Comparison of ENCODE assay signal across 23 cellular contexts in the genomic region with DNA sequence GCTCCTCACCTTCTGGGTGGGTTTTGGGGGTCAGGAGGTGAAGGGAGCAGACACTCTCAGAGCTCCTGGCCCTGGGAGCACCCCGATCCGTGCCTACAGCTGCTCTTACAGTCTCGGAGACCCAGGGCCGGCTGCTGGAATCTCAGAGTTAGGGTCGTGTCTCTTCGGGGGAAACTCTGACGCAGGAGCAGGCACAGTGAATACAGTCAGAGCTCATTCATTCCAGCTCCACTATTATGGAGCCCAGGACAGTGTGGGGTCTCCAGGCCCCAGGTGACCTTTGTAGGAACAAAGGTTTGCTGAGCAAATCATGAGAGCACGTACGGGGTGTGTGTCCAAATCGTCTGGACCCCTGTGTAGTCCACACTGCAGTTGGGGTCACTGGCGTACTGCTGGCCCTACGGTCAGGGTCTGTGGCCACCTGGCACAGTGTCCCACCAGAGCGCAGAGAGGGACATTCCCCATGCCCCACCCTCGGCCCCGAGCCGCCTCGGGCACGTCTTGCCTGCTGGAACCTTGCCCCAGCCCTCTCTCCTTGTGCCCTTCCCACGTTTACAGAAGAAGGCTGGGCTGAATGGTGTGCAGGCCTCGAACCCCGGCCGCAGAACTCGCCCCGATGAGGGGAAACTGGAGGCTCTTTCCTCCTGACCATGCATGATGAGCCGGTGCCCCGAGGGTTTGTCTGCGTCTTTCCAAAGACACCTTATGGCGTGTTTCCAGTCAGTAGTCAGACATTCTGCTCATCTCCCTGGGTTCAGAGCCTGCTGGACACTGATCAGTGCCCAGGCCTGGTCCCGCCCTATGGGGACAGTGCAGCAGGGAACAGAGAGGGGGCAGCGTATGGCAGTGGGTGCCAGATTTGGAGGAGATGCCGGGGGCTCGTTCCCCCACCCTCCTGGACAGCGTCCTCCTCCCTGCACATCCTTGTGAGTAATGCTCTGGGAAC.
"Had no signal": no experiment of that assay in that cellular context is flagged by ENCODE, and none has a peak within 500 bp of the region (broad histone marks: within the 10 kb centered on the region; RNA-seq: fewer than 3 reads in every experiment).

No MANE protein-coding gene starts in this region.

- H3K4me1 Mint-ChIP-seq: immature natural killer cell; naive B cell; stimulated activated effector memory CD8-positive, alpha-beta T cell treated with anti-CD3 and anti-CD28 coated beads, Interleukin-12 subunit alpha, Interleukin-12 subunit beta, amount 100 ng/mL, for 72 hours had no signal

- H3K9me3 Mint-ChIP-seq: type B pancreatic cell had no signal

- H3K36me3 ChIP-seq: gastrocnemius medialis, pancreas, prostate gland, suprapubic skin, thyroid gland had no signal

- FAIRE-seq: endometrium, keratinocyte, pancreas, urothelium cell line had no signal

- H3K27me3 ChIP-seq: dorsolateral prefrontal cortex, gastrocnemius medialis, pancreas, suprapubic skin, thyroid gland had no signal

- H3K4me3 Mint-ChIP-seq: immature natural killer cell; naive B cell; stimulated activated effector memory CD8-positive, alpha-beta T cell treated with anti-CD3 and anti-CD28 coated beads, Interleukin-12 subunit alpha, Interleukin-12 subunit beta, amount 100 ng/mL, for 72 hours; type B pancreatic cell had no signal

- H3K4me1 ChIP-seq: gastrocnemius medialis, pancreas, prostate gland, thyroid gland had no signal

- H3K27me3 Mint-ChIP-seq: naive B cell, type B pancreatic cell had no signal

- ATAC-seq: esophagus mucosa; gastrocnemius medialis; pancreas; stimulated activated effector memory CD8-positive, alpha-beta T cell treated with anti-CD3 and anti-CD28 coated beads, Interleukin-12 subunit alpha, Interleukin-12 subunit beta, amount 100 ng/mL, for 72 hours; stimulated activated naive CD8-positive, alpha-beta T cell treated with anti-CD3 and anti-CD28 coated beads, Interleukin-15, Interleukin-2, amounts not matched to agents 100 U/mL and 50 U/mL, for 24 hours had no signal

- H3K4me2 ChIP-seq: smooth muscle cell had no signal

- DNase-seq: caudate nucleus; cortex of kidney; dorsolateral prefrontal cortex; effector memory CD4-positive, alpha-beta T cell; gastrocnemius medialis; immature natural killer cell; mesendoderm; naive B cell; nucleus accumbens; stimulated activated CD4-positive, alpha-beta T cell treated with anti-CD3 and anti-CD28 coated beads, Interleukin-4, amount 100 ng/mL, for 1 hour; stimulated activated CD8-positive, alpha-beta memory T cell treated with anti-CD3 and anti-CD28 coated beads, Interleukin-4, amount 100 ng/mL, for 48 hours; stimulated activated naive CD8-positive, alpha-beta T cell treated with anti-CD3 and anti-CD28 coated beads, Interleukin-15, Interleukin-2, amounts not matched to agents 100 U/mL and 50 U/mL, for 24 hours; thyroid gland had no signal

- H3K27ac Mint-ChIP-seq: immature natural killer cell; naive B cell; stimulated activated effector memory CD8-positive, alpha-beta T cell treated with anti-CD3 and anti-CD28 coated beads, Interleukin-12 subunit alpha, Interleukin-12 subunit beta, amount 100 ng/mL, for 72 hours; type B pancreatic cell had no signal

- H3K9me3 ChIP-seq: gastrocnemius medialis, pancreas, prostate gland, thyroid gland had no signal

- H3K4me3 ChIP-seq: dorsolateral prefrontal cortex, gastrocnemius medialis, pancreas, prostate gland, smooth muscle cell, suprapubic skin, thyroid gland had no signal

- H3K27ac ChIP-seq: gastrocnemius medialis, pancreas, prostate gland, suprapubic skin, thyroid gland had no signal

- H3K36me3 Mint-ChIP-seq: stimulated activated effector memory CD8-positive, alpha-beta T cell treated with anti-CD3 and anti-CD28 coated beads, Interleukin-12 subunit alpha, Interleukin-12 subunit beta, amount 100 ng/mL, for 72 hours had no signal
